ENCODE assay signal across 31 cellular contexts in the genomic region with DNA sequence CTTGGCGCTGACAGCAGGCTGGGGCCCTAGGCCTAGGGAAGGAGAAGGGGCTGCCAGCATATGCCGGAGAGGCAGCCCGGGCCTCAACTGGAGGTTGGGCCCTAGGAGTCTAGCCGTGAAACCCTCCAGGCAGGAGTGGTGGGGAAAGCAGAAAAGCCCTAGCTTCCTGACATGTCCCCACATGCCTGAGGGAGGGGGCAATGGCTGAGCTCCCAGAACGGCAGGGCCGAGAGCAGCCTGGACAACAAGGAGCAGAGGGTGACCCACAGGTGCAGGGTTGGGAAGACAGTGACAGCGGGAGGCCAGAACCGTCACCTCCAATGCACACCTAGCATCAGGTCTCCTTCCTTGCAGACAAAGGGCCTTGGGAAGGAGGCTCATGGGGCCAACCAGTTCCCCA.
"Had no signal": no experiment of that assay in that cellular context is flagged by ENCODE, and none has a peak within 500 bp of the region (broad histone marks: within the 10 kb centered on the region; RNA-seq: fewer than 3 reads in every experiment).

No MANE protein-coding gene starts in this region.

- ATAC-seq: activated CD4-positive, CD25-positive, alpha-beta regulatory T cell treated with anti-CD3 and anti-CD28 coated beads, Interleukin-2, amount 50 U/mL, for 24 hours; effector memory CD8-positive, alpha-beta T cell; gastroesophageal sphincter; left cardiac atrium; naive thymus-derived CD4-positive, alpha-beta T cell; stimulated activated naive B cell treated with anti-CD40 and anti-IgM and Interleukin-4, amounts not matched to agents 10 μg/mL and 1 μg/mL and 100 μg/mL, for 72 hours had no signal

- H3K27me3 Mint-ChIP-seq: naive thymus-derived CD4-positive, alpha-beta T cell; stimulated activated naive B cell treated with anti-CD40 and anti-IgM and Interleukin-4, amounts not matched to agents 10 μg/mL and 1 μg/mL and 100 μg/mL, for 72 hours had no signal

- H3K27ac ChIP-seq: ascending aorta, brain microvascular endothelial cell, gastroesophageal sphincter, hepatocyte, right atrium auricular region, testis, vagina, VCaP had no signal

- H3K36me3 ChIP-seq: ascending aorta, brain microvascular endothelial cell, gastroesophageal sphincter, right atrium auricular region, vagina had no signal

- H3K4me3 Mint-ChIP-seq: activated naive CD4-positive, alpha-beta T cell treated with anti-CD3 and anti-CD28 coated beads, Interleukin-2, amount 10 ng/mL, durations not matched to agents 7 days and 5 days; activated naive CD8-positive, alpha-beta T cell treated with anti-CD3 and anti-CD28 coated beads, Interleukin-2, amount 10 ng/mL, durations not matched to agents 7 days and 5 days; effector memory CD8-positive, alpha-beta T cell; naive thymus-derived CD4-positive, alpha-beta T cell; neural crest cell; stimulated activated naive B cell treated with anti-CD40 and anti-IgM and Interleukin-4, amounts not matched to agents 10 μg/mL and 1 μg/mL and 100 μg/mL, for 72 hours; type B pancreatic cell had no signal

- H2AFZ ChIP-seq: hepatocyte had no signal

- H3K36me3 Mint-ChIP-seq: activated naive CD4-positive, alpha-beta T cell treated with anti-CD3 and anti-CD28 coated beads, Interleukin-2, amount 10 ng/mL, durations not matched to agents 7 days and 5 days; activated naive CD8-positive, alpha-beta T cell treated with anti-CD3 and anti-CD28 coated beads, Interleukin-2, amount 10 ng/mL, durations not matched to agents 7 days and 5 days; naive thymus-derived CD4-positive, alpha-beta T cell; stimulated activated naive B cell treated with anti-CD40 and anti-IgM and Interleukin-4, amounts not matched to agents 10 μg/mL and 1 μg/mL and 100 μg/mL, for 72 hours; type B pancreatic cell had no signal

- H3K9me3 ChIP-seq: ascending aorta, gastroesophageal sphincter, right atrium auricular region, testis, vagina had no signal

- H3K4me3 ChIP-seq: ascending aorta, gastroesophageal sphincter, hepatocyte, right atrium auricular region, smooth muscle cell, testis, vagina had no signal

- H3K27ac Mint-ChIP-seq: activated naive CD4-positive, alpha-beta T cell treated with anti-CD3 and anti-CD28 coated beads, Interleukin-2, amount 10 ng/mL, durations not matched to agents 7 days and 5 days; activated naive CD8-positive, alpha-beta T cell treated with anti-CD3 and anti-CD28 coated beads, Interleukin-2, amount 10 ng/mL, durations not matched to agents 7 days and 5 days; naive thymus-derived CD4-positive, alpha-beta T cell; type B pancreatic cell had no signal

- H3K27me3 ChIP-seq: ascending aorta, brain microvascular endothelial cell, hepatocyte, right atrium auricular region, testis, vagina had no signal

- DNase-seq: activated CD4-positive, alpha-beta T cell treated with anti-CD3 and anti-CD28 coated beads for 48 hours; activated CD4-positive, alpha-beta T cell treated with anti-CD3 and anti-CD28 coated beads, Interleukin-2, amount 50 U/mL, for 48 hours; activated CD8-positive, alpha-beta memory T cell treated with anti-CD3 and anti-CD28 coated beads, Interleukin-2, amount 50 U/mL, for 4 hours; activated gamma-delta T cell; activated naive CD4-positive, alpha-beta T cell treated with anti-CD3 and anti-CD28 coated beads, Interleukin-2, amount 10 ng/mL, durations not matched to agents 7 days and 5 days; activated naive CD8-positive, alpha-beta T cell treated with anti-CD3 and anti-CD28 coated beads, Interleukin-2, amount 10 ng/mL, durations not matched to agents 7 days and 5 days; activated T-cell treated with anti-CD3 and anti-CD28 coated beads, Interleukin-2, amount 50 U/mL, for 1 hour; brain microvascular endothelial cell; caudate nucleus; cortex of kidney; effector memory CD8-positive, alpha-beta T cell; left cardiac atrium; left ventricle myocardium superior; midbrain; naive thymus-derived CD4-positive, alpha-beta T cell; stimulated activated CD4-positive, alpha-beta T cell treated with anti-CD3 and anti-CD28 coated beads, Interleukin-1b, Interleukin-23, amount 100 ng/mL, for 48 hours; stimulated activated CD4-positive, alpha-beta T cell treated with anti-CD3 and anti-CD28 coated beads, Interleukin-4, amount 100 ng/mL, for 4 hours; stimulated activated CD8-positive, alpha-beta memory T cell treated with anti-CD3 and anti-CD28 coated beads, Interleukin-4, amount 100 ng/mL, for 48 hours; stimulated activated naive B cell treated with anti-CD40 and anti-IgM and Interleukin-4, amounts not matched to agents 10 μg/mL and 1 μg/mL and 100 μg/mL, for 72 hours; T-helper 9 cell; testis had no signal

- H3K79me2 ChIP-seq: hepatocyte had no signal

- H3K9me3 Mint-ChIP-seq: activated naive CD4-positive, alpha-beta T cell treated with anti-CD3 and anti-CD28 coated beads, Interleukin-2, amount 10 ng/mL, durations not matched to agents 7 days and 5 days; activated naive CD8-positive, alpha-beta T cell treated with anti-CD3 and anti-CD28 coated beads, Interleukin-2, amount 10 ng/mL, durations not matched to agents 7 days and 5 days; effector memory CD8-positive, alpha-beta T cell; neural crest cell; stimulated activated naive B cell treated with anti-CD40 and anti-IgM and Interleukin-4, amounts not matched to agents 10 μg/mL and 1 μg/mL and 100 μg/mL, for 72 hours; type B pancreatic cell had no signal

- H3K4me1 ChIP-seq: ascending aorta, gastroesophageal sphincter, right atrium auricular region, testis, vagina had no signal

- H3K4me2 ChIP-seq: hepatocyte, smooth muscle cell had no signal
